ENCODE assay signal across 8 cellular contexts in genomic region chr2:58045580-58046334, GRCh38. TPM values are rescaled to one million over a fixed set of nuclear protein-coding genes. Genes with fewer than 3 reads are reported as not detected.
DNase-seq lines count a peak whose midpoint lies in the region; ATAC-seq and TF ChIP-seq lines count a peak whose summit lies in the region.

No MANE protein-coding gene starts in this region.

- H3K4me3 ChIP-seq in CD4-positive, CD25-positive, alpha-beta regulatory T cell (ENCODE audit: low read depth, low read length) = peak overlapping the region; percentile 89
- H3K4me3 ChIP-seq in endocrine pancreas (ENCODE audit: control insufficient read depth, insufficient read depth, low read length) (peak overlapping the region; percentile 96), neural progenitor cell (peak overlapping the region; percentile 59)

- H3K36me3 ChIP-seq in CD4-positive, CD25-positive, alpha-beta regulatory T cell (ENCODE audit: control insufficient read depth, insufficient read depth, low read length) = no peaks in the 10 kb centered on the region
- H3K36me3 ChIP-seq in endocrine pancreas (ENCODE audit: control insufficient read depth, insufficient read depth, low read length) = no peaks in the 10 kb centered on the region
- H3K36me3 ChIP-seq in neural progenitor cell = peaks cover 10% of the 10 kb centered on the region

- H3K27ac Mint-ChIP-seq in CD4-positive, CD25-positive, alpha-beta regulatory T cell = peak overlapping the region; percentile 95 to 97 (median 96)
- no peak overlapping the region for H3K27ac Mint-ChIP-seq in neural progenitor cell

- H3K79me2 ChIP-seq in neural progenitor cell (ENCODE audit: low read depth) = peaks cover 27% of the 10 kb centered on the region

- H3K4me3 Mint-ChIP-seq in CD4-positive, CD25-positive, alpha-beta regulatory T cell = peak overlapping the region; percentile 92 to 95 (median 94)
- H3K4me3 Mint-ChIP-seq in neural progenitor cell = peak overlapping the region; percentile 82

- peaks cover 3% of the 10 kb centered on the region for H3K36me3 Mint-ChIP-seq in CD4-positive, CD25-positive, alpha-beta regulatory T cell
- H3K36me3 Mint-ChIP-seq in neural progenitor cell = peaks cover 9% of the 10 kb centered on the region

- H3K4me1 ChIP-seq in CD4-positive, CD25-positive, alpha-beta regulatory T cell (ENCODE audit: control insufficient read depth, insufficient read depth, low read length, poor library complexity, severe bottlenecking) = peaks cover 48% of the 10 kb centered on the region
- H3K4me1 ChIP-seq in endocrine pancreas (ENCODE audit: control insufficient read depth, insufficient read depth, low read length) = peaks cover 4% of the 10 kb centered on the region
- peaks cover 24% of the 10 kb centered on the region for H3K4me1 ChIP-seq in neural progenitor cell

- TF ChIP-seq CTCF in neural progenitor cell (IDR thresholded peaks at IDR 0.05) = no peak

- H3K9me3 ChIP-seq in CD4-positive, CD25-positive, alpha-beta regulatory T cell (ENCODE audit: control insufficient read depth in 2 of 2, low read length in 2 of 2) = no peaks in the 10 kb centered on the region
- H3K9me3 ChIP-seq in endocrine pancreas (ENCODE audit: control insufficient read depth, low read length) (no peaks in the 10 kb centered on the region), neural progenitor cell (ENCODE audit: low read depth) (no peaks in the 10 kb centered on the region)

- H3K4me1 Mint-ChIP-seq in CD4-positive, CD25-positive, alpha-beta regulatory T cell = peaks cover 26 to 55% (median 43%) of the 10 kb centered on the region in 4 donors
- H3K4me1 Mint-ChIP-seq in neural progenitor cell = peaks cover 10% of the 10 kb centered on the region

- no peaks in the 10 kb centered on the region for H3K27me3 ChIP-seq in CD4-positive, CD25-positive, alpha-beta regulatory T cell (ENCODE audit: control insufficient read depth, insufficient read depth, low read length)
- no peaks in the 10 kb centered on the region for H3K27me3 ChIP-seq in endocrine pancreas (ENCODE audit: control insufficient read depth, insufficient read depth, low read length)
- no peaks in the 10 kb centered on the region for H3K27me3 ChIP-seq in neural progenitor cell

- no peaks in the 10 kb centered on the region for H4K20me1 ChIP-seq in neural progenitor cell (ENCODE audit: low read depth)

- peak overlapping the region; percentile 94 for H2AFZ ChIP-seq in neural progenitor cell (replicated peaks)

- no peak for ATAC-seq in CD4-positive, CD25-positive, alpha-beta regulatory T cell (ENCODE audit: low read depth in 2 of 2)
- ATAC-seq in GM21381 (IDR thresholded peaks at IDR 0.05; ENCODE audit: unreplicated experiment) = no peak
- ATAC-seq in GM21390 (IDR thresholded peaks at IDR 0.05; ENCODE audit: unreplicated experiment) = no peak

- peak overlapping the region; percentile 72 for H3K4me2 ChIP-seq in neural progenitor cell

- DNase-seq in CD4-positive, CD25-positive, alpha-beta regulatory T cell = no peak
- peak; percentile 50 for DNase-seq in OCI-M1 (lab: John Stamatoyannopoulos, UW)
- DNase-seq in neural progenitor cell (ENCODE audit: low spot score) = no peak
- no peak for DNase-seq in NCI-H128 (lab: John Stamatoyannopoulos, UW; ENCODE audit: unreplicated experiment)
- no peak for DNase-seq in NCI-H524 treated with DMSO at 0.1 percent for 48 hours (lab: John Stamatoyannopoulos, UW)

- peak overlapping the region; percentile 93 for H3K27ac ChIP-seq in CD4-positive, CD25-positive, alpha-beta regulatory T cell (ENCODE audit: insufficient read depth, low read length, poor library complexity, severe bottlenecking)
- peak overlapping the region; percentile 92 for H3K27ac ChIP-seq in neural progenitor cell

- H3F3A ChIP-seq in neural progenitor cell (ENCODE audit: low read depth) = peaks cover 18% of the 10 kb centered on the region

- no peaks in the 10 kb centered on the region for H3K27me3 Mint-ChIP-seq in CD4-positive, CD25-positive, alpha-beta regulatory T cell
- peaks cover 4% of the 10 kb centered on the region for H3K27me3 Mint-ChIP-seq in neural progenitor cell (ENCODE audit: insufficient read depth, low read depth)

- H3K9ac ChIP-seq in endocrine pancreas (ENCODE audit: control insufficient read depth, insufficient read depth, low read length) (peak overlapping the region; percentile 82), neural progenitor cell (peak overlapping the region; percentile 31)

- no peaks in the 10 kb centered on the region for H3K9me3 Mint-ChIP-seq in CD4-positive, CD25-positive, alpha-beta regulatory T cell
- H3K9me3 Mint-ChIP-seq in neural progenitor cell = peaks cover 3% of the 10 kb centered on the region

RNA-seq across cellular contexts. Expression of gene VRK2, which starts 0.8 kb away (rescaled TPM):
- 24.0 TPM for total RNA-seq in CD4-positive, CD25-positive, alpha-beta regulatory T cell
- polyA plus RNA-seq in CD4-positive, CD25-positive, alpha-beta regulatory T cell = 10 to 100 TPM; 20.5 to 28.6 (median 24.1) TPM
- total RNA-seq in neural progenitor cell (ENCODE audit: low replicate concordance) = 24.1 and 39.2 TPM in 2 replicates
